ENCODE assay signal across 8 cellular contexts in the genomic region with DNA sequence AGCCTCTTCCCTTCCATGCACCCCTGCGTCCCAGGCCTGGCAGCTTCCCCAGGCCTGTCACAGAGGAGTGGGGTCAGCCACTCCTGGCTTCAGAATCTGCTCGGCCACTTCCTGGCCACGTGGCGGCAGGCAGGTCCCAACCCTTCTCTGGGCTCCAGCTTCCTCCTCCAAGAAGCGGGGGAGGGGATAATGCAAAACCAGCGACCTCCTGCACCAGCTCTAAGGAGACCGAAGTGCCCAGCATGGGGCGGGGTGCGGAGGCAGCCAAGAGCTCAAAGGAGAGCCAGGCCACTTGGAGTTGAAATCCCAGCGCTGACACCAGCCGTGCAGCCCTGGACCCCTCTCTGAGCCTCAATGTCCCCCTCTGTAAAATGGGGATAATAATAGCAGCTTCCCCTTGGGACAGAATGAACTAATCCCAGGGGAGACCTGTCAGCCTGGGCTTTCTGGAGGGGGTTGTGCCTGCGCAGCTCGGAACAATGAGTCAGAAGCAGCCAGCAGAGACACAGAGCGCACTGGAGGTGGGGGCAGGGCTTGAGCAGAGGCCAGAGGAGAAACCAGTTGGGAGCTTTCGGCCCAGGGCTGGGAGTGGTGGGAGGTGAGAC. TPM values are rescaled to one million over a fixed set of nuclear protein-coding genes. Genes with fewer than 3 reads are reported as not detected.
A peak's percentile ranks its signal among the peaks of the same experiment; 100 is the strongest.
DNase-seq lines count a peak whose midpoint lies in the region; ATAC-seq and TF ChIP-seq lines count a peak whose summit lies in the region.

No MANE protein-coding gene starts in this region.

- no peak for TF ChIP-seq CTCF in right atrium auricular region (IDR thresholded peaks at IDR 0.05)

- H3K9me3 ChIP-seq in right atrium auricular region = no peaks in the 10 kb centered on the region

- peak overlapping the region; percentile 25 to 57 for H3K27ac ChIP-seq in right atrium auricular region

- no peaks in the 10 kb centered on the region for H3K27me3 ChIP-seq in right atrium auricular region

- no peaks in the 10 kb centered on the region for H3K36me3 ChIP-seq in right atrium auricular region

- peaks cover 0 to 22% of the 10 kb centered on the region in 2 donors for H3K4me1 ChIP-seq in right atrium auricular region

- no peak overlapping the region for H3K4me3 ChIP-seq in right atrium auricular region

- no peak for ATAC-seq in HG03196 (IDR thresholded peaks at IDR 0.05; ENCODE audit: unreplicated experiment)
- no peak for ATAC-seq in HG02885 (IDR thresholded peaks at IDR 0.05; ENCODE audit: poor library complexity, unreplicated experiment)
- ATAC-seq in HG03108 (IDR thresholded peaks at IDR 0.05; ENCODE audit: unreplicated experiment) = no peak

- DNase-seq in SIG-M5 treated with dmso at 0.1 percent for 504 hours (lab: John Stamatoyannopoulos, UW; ENCODE audit: unreplicated experiment) (peak; percentile 2), SIG-M5 (lab: John Stamatoyannopoulos, UW) (no peak), amygdala (lab: John Stamatoyannopoulos, UW) (peak in 52 of 56 donors; percentile 42 to 92 (median 78)), right atrium auricular region (ENCODE audit: low spot score) (peak; percentile 67), putamen (ENCODE audit: low spot score) (peak; percentile 91)

RNA-seq across cellular contexts. Expression of gene PICK1, which starts 22.8 kb away (rescaled TPM):
- 10 to 100 TPM; 33.1 to 36.0 TPM for total RNA-seq in right atrium auricular region

RNA-seq across cellular contexts. Expression of gene SLC16A8, which starts 49.6 kb away (rescaled TPM):
- under 1 TPM in 1 of 2 donors, not detected in 1; 0.28 TPM for total RNA-seq in right atrium auricular region

RNA-seq across cellular contexts. Expression of gene SOX10, which starts 50.0 kb away (rescaled TPM):
- 1 to 10 TPM; 1.5 to 7.0 TPM for total RNA-seq in right atrium auricular region
